26 cellular contexts compared by ENCODE assay signal in the genomic region with DNA sequence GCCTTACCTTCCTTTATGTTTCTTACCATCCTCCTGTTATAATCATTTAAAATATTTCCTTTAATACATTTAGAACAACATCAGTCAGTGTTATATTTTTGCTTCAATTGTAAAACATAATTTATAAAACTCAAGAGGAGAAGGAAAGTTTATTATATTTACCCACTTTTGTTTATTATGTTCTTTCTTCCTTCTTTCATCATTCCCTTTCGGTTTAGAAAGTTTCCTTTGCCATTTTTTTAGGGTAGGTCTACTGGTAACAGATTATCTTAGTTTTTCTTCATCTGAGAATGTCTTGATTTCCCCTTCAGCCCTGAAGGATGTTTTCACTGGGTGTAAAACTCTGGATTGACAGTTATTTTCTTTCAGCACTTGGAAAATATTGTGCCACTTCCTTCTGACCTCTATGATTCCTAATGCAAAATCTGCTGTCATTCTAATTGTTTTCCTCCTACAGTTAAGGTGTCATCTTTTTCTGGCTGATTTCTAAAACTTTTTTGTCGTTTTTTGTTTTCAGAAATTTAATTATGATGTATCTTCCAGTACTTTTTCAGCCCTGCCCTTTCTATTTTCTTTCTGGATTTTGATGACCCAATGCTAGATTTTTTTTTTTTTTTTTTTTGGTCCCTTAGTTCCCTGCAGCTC. TPM values are rescaled to one million over a fixed set of nuclear protein-coding genes. Genes with fewer than 3 reads are reported as not detected.
DNase-seq lines count a peak whose midpoint lies in the region; ATAC-seq, FAIRE-seq and TF ChIP-seq lines count a peak whose summit lies in the region.
"Had no signal": no experiment of that assay in that cellular context is flagged by ENCODE, and none has a peak within 500 bp of the region (broad histone marks: within the 10 kb centered on the region; RNA-seq: fewer than 3 reads in every experiment).

No MANE protein-coding gene starts in this region.

- H4K20me1 ChIP-seq in GM12878 (ENCODE audit: control insufficient read depth, insufficient read depth), result no peaks in the 10 kb centered on the region
- H4K20me1 ChIP-seq: BLaER1 treated with 17β-estradiol and CSF1 and Interleukin-3, amounts not matched to agents 10 nM and 100 nM had no signal

- no peaks in the 10 kb centered on the region for H3K9me3 ChIP-seq in CD4-positive, alpha-beta memory T cell (ENCODE audit: control insufficient read depth in 1 of 2, low read length in 2 of 2)
- H3K9me3 ChIP-seq in Caco-2, result 0 out of 2 replicates have a peak, but pooled peaks cover 3% of the 10 kb centered on the region
- peaks cover 4% of the 10 kb centered on the region; the same call in 2 of the 3 replicates for H3K9me3 ChIP-seq in GM12878 (replicated peaks; ENCODE audit: control insufficient read depth, insufficient read depth, low read length)
- H3K9me3 ChIP-seq: right atrium auricular region, thoracic aorta had no signal

- H3K4me3 ChIP-seq in CD4-positive, alpha-beta memory T cell (ENCODE audit: low read length in 2 of 2), result no peak overlapping the region
- H3K4me3 ChIP-seq in Caco-2 (ENCODE audit: low read depth, low read length), result no peak overlapping the region
- H3K4me3 ChIP-seq in GM12878, result no peak overlapping the region
- H3K4me3 ChIP-seq: BLaER1 treated with 17β-estradiol and CSF1 and Interleukin-3, amounts not matched to agents 10 nM and 100 nM; right atrium auricular region; smooth muscle cell; thoracic aorta had no signal

- BruUV-seq in Caco-2 (replicated peaks; lab: Mats Ljungman, UMichigan) (no TSS peak), GM12878 (replicated peaks; lab: Mats Ljungman, UMichigan) (TSS peak; percentile 50)

- H3K4me3 Mint-ChIP-seq in CD4-positive, alpha-beta memory T cell, result no peak overlapping the region
- no peak overlapping the region for H3K4me3 Mint-ChIP-seq in Caco-2 (ENCODE audit: unreplicated experiment)
- H3K4me3 Mint-ChIP-seq: activated CD4-positive, alpha-beta memory T cell treated with anti-CD3 and anti-CD28 coated beads for 36 hours; stimulated activated naive CD8-positive, alpha-beta T cell treated with anti-CD3 and anti-CD28 coated beads, Interleukin-15, amount 100 ng/mL, for 72 hours had no signal

- intact Hi-C loops in CD4-positive, alpha-beta memory T cell (cut with micrococcal nuclease), result loop anchor here (2.0 kb wide), 1 partner anchor 14 kb away; no protein-coding TSS in a partner anchor
- intact Hi-C loops in Caco-2 (cut with micrococcal nuclease; ENCODE audit: unreplicated experiment) (no loop called here), GM12878 (cut with micrococcal nuclease; ENCODE audit: unreplicated experiment) (no loop called here)

- CTCF ChIA-PET in CD4-positive, alpha-beta memory T cell (lab: Charles Lee; ENCODE audit: partially characterized antibody), result no interaction called here
- CTCF ChIA-PET in Caco-2 (lab: Charles Lee), result no interaction called here
- CTCF ChIA-PET in GM12878 (lab: Yijun Ruan, JAX), result no interaction called here

- H2AFZ ChIP-seq in GM12878 (ENCODE audit: control insufficient read depth, low read depth, low read length), result no peak overlapping the region

- POLR2A ChIA-PET in CD4-positive, alpha-beta memory T cell (lab: Charles Lee; ENCODE audit: partially characterized antibody), result no interaction called here
- POLR2A ChIA-PET in Caco-2 (lab: Charles Lee), result no interaction called here
- POLR2A ChIA-PET in GM12878 (lab: Charles Lee), result interaction anchor here (0.7 kb wide), 1 partner anchor 129 kb away, joined by 5 read pairs; no protein-coding TSS in a partner anchor

- SMC1A ChIA-PET in GM12878 (lab: Charles Lee; ENCODE audit: uncharacterized antibody, unreplicated experiment), result no interaction called here

- DNase-seq in CD4-positive, alpha-beta memory T cell, result no peak
- DNase-seq in Caco-2 (no peak), OCI-M1 (lab: John Stamatoyannopoulos, UW) (peak; percentile 42), GM12878 (ENCODE audit: low read depth, low spot score) (no peak), HPDE6-E6E7 (ENCODE audit: extremely low spot score) (no peak), NCI-H510A (lab: John Stamatoyannopoulos, UW) (no peak), GF-D8 (lab: John Stamatoyannopoulos, UW) (no peak), NCI-H2029 (lab: John Stamatoyannopoulos, UW) (no peak)
- DNase-seq: activated CD4-positive, alpha-beta memory T cell treated with anti-CD3 and anti-CD28 coated beads for 36 hours; activated CD4-positive, CD25-positive, alpha-beta regulatory T cell; activated gamma-delta T cell; central memory CD4-positive, alpha-beta T cell; DND-41; erythroblast; glutamatergic neuron; GOT3; mesendoderm; NCI-H748 treated with DMSO at 0.1 percent for 48 hours; SIG-M5; stimulated activated naive CD8-positive, alpha-beta T cell treated with anti-CD3 and anti-CD28 coated beads, Interleukin-15, amount 100 ng/mL, for 72 hours; T-helper 9 cell had no signal

- TF ChIP-seq CTCF in Caco-2 (IDR thresholded peaks at IDR 0.05; ENCODE audit: insufficient read depth in 1 of 2, low read depth in 1 of 2, low read length in 1 of 2, severe bottlenecking in 1 of 2, unreplicated experiment in 1 of 2), result no peak
- TF ChIP-seq CTCF in GM12878 (IDR thresholded peaks at IDR 0.05 in 2 of 3, conservative IDR thresholded peaks at IDR 0.05 in 1 of 3; ENCODE audit: control insufficient read depth in 2 of 3, extremely low read depth in 1 of 3, insufficient read depth in 1 of 3, low read depth in 3 of 3, low read length in 3 of 3), result no peak

- H3K27me3 Mint-ChIP-seq in CD4-positive, alpha-beta memory T cell, result no peaks in the 10 kb centered on the region
- H3K27me3 Mint-ChIP-seq in Caco-2 (ENCODE audit: insufficient read depth, unreplicated experiment), result no peaks in the 10 kb centered on the region
- H3K27me3 Mint-ChIP-seq: activated CD4-positive, alpha-beta memory T cell treated with anti-CD3 and anti-CD28 coated beads for 36 hours; stimulated activated naive CD8-positive, alpha-beta T cell treated with anti-CD3 and anti-CD28 coated beads, Interleukin-15, amount 100 ng/mL, for 72 hours had no signal

- H3K27ac Mint-ChIP-seq in CD4-positive, alpha-beta memory T cell, result peak overlapping the region in 6 of 7 donors; percentile 22 to 68 (median 52)
- H3K27ac Mint-ChIP-seq in Caco-2 (ENCODE audit: unreplicated experiment), result peak overlapping the region; percentile 23
- H3K27ac Mint-ChIP-seq: activated CD4-positive, alpha-beta memory T cell treated with anti-CD3 and anti-CD28 coated beads for 36 hours had no signal

- no peak overlapping the region for H3K9ac ChIP-seq in GM12878 (ENCODE audit: control insufficient read depth, insufficient read depth, low read length)
- H3K9ac ChIP-seq: BLaER1 treated with 17β-estradiol and CSF1 and Interleukin-3, amounts not matched to agents 10 nM and 100 nM had no signal

- no peak for ATAC-seq in GM12878
- ATAC-seq: left lobe of liver; stimulated activated naive CD8-positive, alpha-beta T cell treated with anti-CD3 and anti-CD28 coated beads, Interleukin-15, amount 100 ng/mL, for 72 hours had no signal

- no peak overlapping the region for H3K27ac ChIP-seq in CD4-positive, alpha-beta memory T cell (ENCODE audit: low read depth, low read length)
- H3K27ac ChIP-seq in GM12878 (ENCODE audit: control insufficient read depth, insufficient read depth), result no peak overlapping the region
- H3K27ac ChIP-seq: BLaER1 treated with 17β-estradiol and CSF1 and Interleukin-3, amounts not matched to agents 10 nM and 100 nM; right atrium auricular region; thoracic aorta had no signal

- FAIRE-seq in GM12878 (lab: Jason Lieb, UNC), result no peak

- WGBS in GM12878 (ENCODE audit: insufficient coverage, insufficient replicate concordance, low lambda C conversion rate, missing lambda C conversion rate), result 92% methylated on average over 2 of the region's 2 CpGs

- no peak for TF ChIP-seq EP300 in GM12878 (IDR thresholded peaks at IDR 0.05; ENCODE audit: borderline replicate concordance in 1 of 2, control insufficient read depth in 1 of 2, low read depth in 2 of 2, low read length in 2 of 2)

- peaks cover 11% of the 10 kb centered on the region for H3K4me1 ChIP-seq in CD4-positive, alpha-beta memory T cell (ENCODE audit: insufficient read depth, low read length)
- no peaks in the 10 kb centered on the region for H3K4me1 ChIP-seq in Caco-2
- H3K4me1 ChIP-seq in GM12878 (ENCODE audit: control insufficient read depth, insufficient read depth, low read length), result no peaks in the 10 kb centered on the region
- H3K4me1 ChIP-seq: right atrium auricular region had no signal

- TF ChIP-seq POLR2A in GM12878 (IDR thresholded peaks at IDR 0.05; ENCODE audit: low read depth, low read length), result no peak

- H3K9me3 Mint-ChIP-seq in CD4-positive, alpha-beta memory T cell, result peaks cover 0 to 11% (median 4%) of the 10 kb centered on the region in 8 donors
- peaks cover 18% of the 10 kb centered on the region for H3K9me3 Mint-ChIP-seq in Caco-2 (ENCODE audit: unreplicated experiment)

- RAD21 ChIA-PET in GM12878 (lab: Charles Lee; ENCODE audit: unreplicated experiment), result no interaction called here

- in situ Hi-C loops in GM12878 (cut with MboI), result no loop called here

- peaks cover 13 to 16% (median 13%) of the 10 kb centered on the region in 4 donors for H3K4me1 Mint-ChIP-seq in CD4-positive, alpha-beta memory T cell
- peaks cover 12% of the 10 kb centered on the region for H3K4me1 Mint-ChIP-seq in Caco-2 (ENCODE audit: low read depth, unreplicated experiment)

- no peaks in the 10 kb centered on the region for H3K36me3 ChIP-seq in CD4-positive, alpha-beta memory T cell (ENCODE audit: insufficient read depth, low read length)
- no peaks in the 10 kb centered on the region for H3K36me3 ChIP-seq in Caco-2 (ENCODE audit: control insufficient read depth, insufficient read depth, low read length)
- H3K36me3 ChIP-seq in GM12878 (ENCODE audit: control insufficient read depth in 2 of 2, insufficient read depth in 2 of 2, low read length in 1 of 2), result peaks cover 0 to 9% of the 10 kb centered on the region in 2 experiments; a peak in 1 of 4 replicates
- H3K36me3 ChIP-seq: right atrium auricular region, thoracic aorta had no signal

- peaks cover 48 to 57% of the 10 kb centered on the region in 2 donors for H3K36me3 Mint-ChIP-seq in CD4-positive, alpha-beta memory T cell
- no peaks in the 10 kb centered on the region for H3K36me3 Mint-ChIP-seq in Caco-2 (ENCODE audit: insufficient read depth, unreplicated experiment)

- no peak overlapping the region for H3K4me2 ChIP-seq in GM12878 (ENCODE audit: control insufficient read depth, insufficient read depth)
- H3K4me2 ChIP-seq: BLaER1 treated with 17β-estradiol and CSF1 and Interleukin-3, amounts not matched to agents 10 nM and 100 nM; smooth muscle cell had no signal

- no peaks in the 10 kb centered on the region for H3K27me3 ChIP-seq in CD4-positive, alpha-beta memory T cell (ENCODE audit: insufficient read depth, low read length)
- H3K27me3 ChIP-seq in Caco-2 (replicated peaks; ENCODE audit: control insufficient read depth, insufficient read depth, low read length) (no peaks in the 10 kb centered on the region), GM12878 (replicated peaks in 1 of 2; ENCODE audit: control insufficient read depth in 2 of 2, insufficient read depth in 2 of 2, low read length in 1 of 2) (no peaks in the 10 kb centered on the region)
- H3K27me3 ChIP-seq: BLaER1 treated with 17β-estradiol and CSF1 and Interleukin-3, amounts not matched to agents 10 nM and 100 nM; right atrium auricular region had no signal

- TF ChIP-seq RAD21 in GM12878 (IDR thresholded peaks at IDR 0.05; ENCODE audit: insufficient read depth, low read depth, low read length), result no peak

- no peaks in the 10 kb centered on the region for H3K79me2 ChIP-seq in GM12878 (ENCODE audit: control insufficient read depth, insufficient read depth, low read length)

RNA-seq across cellular contexts. Expression of a gene that starts 25.0 kb away (rescaled TPM):
- total RNA-seq in CD4-positive, alpha-beta memory T cell, result 10 to 100 TPM; 32.2 to 33.7 TPM
- 10 to 100 TPM; 38.1 to 66.1 TPM for polyA plus RNA-seq in CD4-positive, alpha-beta memory T cell
- total RNA-seq in Caco-2 (2022) (not detected in 2 replicates), GM12878 (2014; rRNA removed) (43.3 and 55.3 TPM in 2 replicates), GM12878 (2014; rRNA removed; fragmentation: Illumina TruSeq; extraction: Trizol) (62.1 and 66.0 TPM in 2 replicates), GM12878 (2021) (39.5 and 46.6 TPM in 2 replicates)
- total RNA-seq in GM12878 (2013; cell fraction: nucleolus; rRNA removed), result 139 and 163 TPM in 2 replicates
- polyA plus RNA-seq in GM12878 (2011; ENCODE audit: low read depth), result 16.1 TPM
- polyA plus RNA-seq in GM12878 (2011; rRNA removed) (29.6 and 45.0 TPM in 2 replicates), GM12878 (2014; fragmentation: Illumina TruSeq; extraction: Trizol) (65.1 and 89.6 TPM in 2 replicates), GM12878 (2014; fragmentation: Nextera tagmentation; extraction: Ambion mirVana) (10 to 100 TPM; 30.3 to 32.3 TPM), GM12878 (2014; rRNA removed) (21.1 and 22.8 TPM in 2 replicates), GM12878 (2016; fragmentation: Nextera tagmentation; extraction: Ambion mirVana) (10 to 100 TPM; 47.0 to 49.6 TPM)
- polyA plus RNA-seq in GM12878 (2011; cell fraction: cytosol; rRNA removed), result 8.7 and 12.8 TPM in 2 replicates
- polyA plus RNA-seq in GM12878 (2011; cell fraction: nucleus; rRNA removed), result 36.0 and 36.3 TPM in 2 replicates
- polyA plus RNA-seq in GM12878 (2012), result 28.2 and 29.1 TPM in 2 replicates
- polyA minus RNA-seq in GM12878 (2011; rRNA and poly(A)+ RNA removed), result 22.6 and 44.8 TPM in 2 replicates
- polyA minus RNA-seq in GM12878 (2011; cell fraction: cytosol; rRNA and poly(A)+ RNA removed), result 9.9 and 18.0 TPM in 2 replicates
- 34.8 and 53.2 TPM in 2 replicates for polyA minus RNA-seq in GM12878 (2011; cell fraction: nucleus; rRNA and poly(A)+ RNA removed)
- total RNA-seq: smooth muscle cell had no signal
- polyA plus RNA-seq: smooth muscle cell had no signal

RNA-seq across cellular contexts. Expression of a gene that starts 34.2 kb away (rescaled TPM):
- 10 to 100 TPM; 58.7 to 60.2 TPM for total RNA-seq in CD4-positive, alpha-beta memory T cell
- 10 to 100 TPM; 41.1 to 52.0 TPM for polyA plus RNA-seq in CD4-positive, alpha-beta memory T cell
- total RNA-seq in Caco-2 (2022), result 7.3 and 11.5 TPM in 2 replicates
- total RNA-seq in GM12878 (2013; cell fraction: nucleolus; rRNA removed), result 40.4 and 41.8 TPM in 2 replicates
- 8.5 and 10.6 TPM in 2 replicates for total RNA-seq in GM12878 (2014; rRNA removed)
- 12.1 and 12.4 TPM in 2 replicates for total RNA-seq in GM12878 (2014; rRNA removed; fragmentation: Illumina TruSeq; extraction: Trizol)
- total RNA-seq in GM12878 (2021), result 13.1 and 19.0 TPM in 2 replicates
- 4.3 TPM for polyA plus RNA-seq in GM12878 (2011; ENCODE audit: low read depth)
- 26.8 and 39.6 TPM in 2 replicates for polyA plus RNA-seq in GM12878 (2011; rRNA removed)
- polyA plus RNA-seq in GM12878 (2011; cell fraction: cytosol; rRNA removed), result 11.4 and 12.8 TPM in 2 replicates
- 13.4 and 22.1 TPM in 2 replicates for polyA plus RNA-seq in GM12878 (2011; cell fraction: nucleus; rRNA removed)
- polyA plus RNA-seq in GM12878 (2012), result 7.2 and 14.6 TPM in 2 replicates
- 10.6 and 11.1 TPM in 2 replicates for polyA plus RNA-seq in GM12878 (2014; fragmentation: Illumina TruSeq; extraction: Trizol)
- 10 to 100 TPM in 1 of 2 experiments, 1 to 10 TPM in 1; 2.9 to 10.5 TPM for polyA plus RNA-seq in GM12878 (2014; fragmentation: Nextera tagmentation; extraction: Ambion mirVana)
- 6.5 and 8.4 TPM in 2 replicates for polyA plus RNA-seq in GM12878 (2014; rRNA removed)
- polyA plus RNA-seq in GM12878 (2016; fragmentation: Nextera tagmentation; extraction: Ambion mirVana), result 10 to 100 TPM; 12.5 to 13.3 TPM
- 56.2 and 120 TPM in 2 replicates for polyA minus RNA-seq in GM12878 (2011; rRNA and poly(A)+ RNA removed)
- 19.8 and 26.3 TPM in 2 replicates for polyA minus RNA-seq in GM12878 (2011; cell fraction: cytosol; rRNA and poly(A)+ RNA removed)
- 16.7 and 22.0 TPM in 2 replicates for polyA minus RNA-seq in GM12878 (2011; cell fraction: nucleus; rRNA and poly(A)+ RNA removed)

RNA-seq across cellular contexts. Expression of a gene that starts 40.9 kb away (rescaled TPM):
- total RNA-seq in CD4-positive, alpha-beta memory T cell, result 1 to 10 TPM; 1.3 to 2.1 TPM
- polyA plus RNA-seq in CD4-positive, alpha-beta memory T cell, result 1 to 10 TPM in 1 of 2 donors, under 1 TPM in 1; 0.75 to 1.3 TPM
- total RNA-seq in Caco-2 (2022), result 0.09 TPM in 1 of 2 replicates, not detected in the other
- total RNA-seq in GM12878 (2013; cell fraction: nucleolus; rRNA removed), result 6.2 and 13.1 TPM in 2 replicates
- 0.76 and 1.2 TPM in 2 replicates for total RNA-seq in GM12878 (2014; rRNA removed)
- 0.67 and 1.1 TPM in 2 replicates for total RNA-seq in GM12878 (2014; rRNA removed; fragmentation: Illumina TruSeq; extraction: Trizol)
- 0.43 and 0.87 TPM in 2 replicates for total RNA-seq in GM12878 (2021)
- polyA plus RNA-seq in GM12878 (2011; ENCODE audit: low read depth), result 0.30 TPM
- 1.1 and 1.4 TPM in 2 replicates for polyA plus RNA-seq in GM12878 (2011; rRNA removed)
- polyA plus RNA-seq in GM12878 (2011; cell fraction: cytosol; rRNA removed), result 0.24 and 0.28 TPM in 2 replicates
- polyA plus RNA-seq in GM12878 (2011; cell fraction: nucleus; rRNA removed), result 1.6 and 2.0 TPM in 2 replicates
- polyA plus RNA-seq in GM12878 (2012), result 0.18 and 0.46 TPM in 2 replicates
- polyA plus RNA-seq in GM12878 (2014; fragmentation: Illumina TruSeq; extraction: Trizol), result 0.51 and 0.62 TPM in 2 replicates
- under 1 TPM; 0.42 to 0.56 TPM for polyA plus RNA-seq in GM12878 (2014; fragmentation: Nextera tagmentation; extraction: Ambion mirVana)
- 0.61 and 0.74 TPM in 2 replicates for polyA plus RNA-seq in GM12878 (2014; rRNA removed)
- under 1 TPM; 0.48 to 0.57 TPM for polyA plus RNA-seq in GM12878 (2016; fragmentation: Nextera tagmentation; extraction: Ambion mirVana)
- 0.95 and 1.9 TPM in 2 replicates for polyA minus RNA-seq in GM12878 (2011; rRNA and poly(A)+ RNA removed)
- 0.27 and 0.83 TPM in 2 replicates for polyA minus RNA-seq in GM12878 (2011; cell fraction: cytosol; rRNA and poly(A)+ RNA removed)
- 1.2 and 2.0 TPM in 2 replicates for polyA minus RNA-seq in GM12878 (2011; cell fraction: nucleus; rRNA and poly(A)+ RNA removed)
- polyA plus RNA-seq: smooth muscle cell had no signal

RNA-seq across cellular contexts. Expression of a gene that starts 58.1 kb away (rescaled TPM):
- 10 to 100 TPM; 74.5 to 75.5 TPM for total RNA-seq in CD4-positive, alpha-beta memory T cell
- polyA plus RNA-seq in CD4-positive, alpha-beta memory T cell, result 10 to 100 TPM in 1 of 2 donors, 1 to 10 TPM in 1; 8.9 to 12.9 TPM
- total RNA-seq in Caco-2 (2022), result 9.6 and 10.0 TPM in 2 replicates
- 148 and 154 TPM in 2 replicates for total RNA-seq in GM12878 (2013; cell fraction: nucleolus; rRNA removed)
- total RNA-seq in GM12878 (2014; rRNA removed), result 33.5 and 37.3 TPM in 2 replicates
- total RNA-seq in GM12878 (2014; rRNA removed; fragmentation: Illumina TruSeq; extraction: Trizol), result 29.3 and 29.7 TPM in 2 replicates
- 23.8 and 30.7 TPM in 2 replicates for total RNA-seq in GM12878 (2021)
- 22.7 TPM for polyA plus RNA-seq in GM12878 (2011; ENCODE audit: low read depth)
- polyA plus RNA-seq in GM12878 (2011; rRNA removed), result 61.0 and 77.0 TPM in 2 replicates
- 39.0 and 42.6 TPM in 2 replicates for polyA plus RNA-seq in GM12878 (2011; cell fraction: cytosol; rRNA removed)
- polyA plus RNA-seq in GM12878 (2011; cell fraction: nucleus; rRNA removed), result 122 and 127 TPM in 2 replicates
- 23.5 and 25.9 TPM in 2 replicates for polyA plus RNA-seq in GM12878 (2012)
- 36.7 and 44.0 TPM in 2 replicates for polyA plus RNA-seq in GM12878 (2014; fragmentation: Illumina TruSeq; extraction: Trizol)
- 10 to 100 TPM; 27.2 to 29.0 TPM for polyA plus RNA-seq in GM12878 (2014; fragmentation: Nextera tagmentation; extraction: Ambion mirVana)
- 31.2 and 40.7 TPM in 2 replicates for polyA plus RNA-seq in GM12878 (2014; rRNA removed)
- polyA plus RNA-seq in GM12878 (2016; fragmentation: Nextera tagmentation; extraction: Ambion mirVana), result 10 to 100 TPM; 32.6 to 38.1 TPM
- polyA minus RNA-seq in GM12878 (2011; rRNA and poly(A)+ RNA removed), result 40.2 and 49.7 TPM in 2 replicates
- polyA minus RNA-seq in GM12878 (2011; cell fraction: cytosol; rRNA and poly(A)+ RNA removed), result 14.0 and 22.0 TPM in 2 replicates
- polyA minus RNA-seq in GM12878 (2011; cell fraction: nucleus; rRNA and poly(A)+ RNA removed), result 26.4 and 37.2 TPM in 2 replicates

RNA-seq across cellular contexts. Expression of a gene that starts 58.6 kb away (rescaled TPM):
- 1 to 10 TPM; 5.1 to 5.4 TPM for total RNA-seq in CD4-positive, alpha-beta memory T cell
- polyA plus RNA-seq in CD4-positive, alpha-beta memory T cell, result 1 to 10 TPM; 2.8 to 5.3 TPM
- total RNA-seq in Caco-2 (2022) (6.0 and 6.9 TPM in 2 replicates), GM12878 (2014; rRNA removed) (13.5 and 13.8 TPM in 2 replicates), GM12878 (2014; rRNA removed; fragmentation: Illumina TruSeq; extraction: Trizol) (11.9 and 12.8 TPM in 2 replicates), GM12878 (2021) (13.6 and 14.3 TPM in 2 replicates)
- 4.6 and 5.2 TPM in 2 replicates for total RNA-seq in GM12878 (2013; cell fraction: nucleolus; rRNA removed)
- 4.5 TPM for polyA plus RNA-seq in GM12878 (2011; ENCODE audit: low read depth)
- polyA plus RNA-seq in GM12878 (2011; rRNA removed) (5.5 and 7.4 TPM in 2 replicates), GM12878 (2014; fragmentation: Illumina TruSeq; extraction: Trizol) (13.3 and 15.6 TPM in 2 replicates), GM12878 (2014; fragmentation: Nextera tagmentation; extraction: Ambion mirVana) (1 to 10 TPM; 5.4 to 7.4 TPM), GM12878 (2014; rRNA removed) (10.3 and 13.0 TPM in 2 replicates), GM12878 (2016; fragmentation: Nextera tagmentation; extraction: Ambion mirVana) (10 to 100 TPM; 16.5 to 18.3 TPM)
- polyA plus RNA-seq in GM12878 (2011; cell fraction: cytosol; rRNA removed), result 9.8 and 10.6 TPM in 2 replicates
- 4.3 and 6.0 TPM in 2 replicates for polyA plus RNA-seq in GM12878 (2011; cell fraction: nucleus; rRNA removed)
- 6.1 and 6.2 TPM in 2 replicates for polyA plus RNA-seq in GM12878 (2012)
- polyA minus RNA-seq in GM12878 (2011; rRNA and poly(A)+ RNA removed), result 6.8 and 10.5 TPM in 2 replicates
- 5.6 and 7.2 TPM in 2 replicates for polyA minus RNA-seq in GM12878 (2011; cell fraction: cytosol; rRNA and poly(A)+ RNA removed)
- polyA minus RNA-seq in GM12878 (2011; cell fraction: nucleus; rRNA and poly(A)+ RNA removed), result 2.3 and 5.5 TPM in 2 replicates

Comparison
In these comparisons a context has a peak if more than half of its experiments do, and no peak if none do; other contexts are left out.
1. RNA of a gene that starts 25.0 kb away (total RNA-seq): 39.5 to 163 TPM in GM12878 and 32.2 to 33.7 TPM in CD4-positive, alpha-beta memory T cell; not detected in Caco-2; every median in the first group is over 10 times any median in the second.